ENCODE assay signal across 10 cellular contexts in genomic region chr16:66273644-66274334, GRCh38.
DNase-seq lines count a peak whose midpoint lies in the region; ATAC-seq, FAIRE-seq and TF ChIP-seq lines count a peak whose summit lies in the region.
"Had no signal": no experiment of that assay in that cellular context is flagged by ENCODE, and none has a peak within 500 bp of the region (broad histone marks: within the 10 kb centered on the region; RNA-seq: fewer than 3 reads in every experiment).

No MANE protein-coding gene starts in this region.

- H2BK5ac ChIP-seq in H9 (ENCODE audit: insufficient read length, low read length): no peak overlapping the region

- H3K14ac ChIP-seq in H9 (ENCODE audit: insufficient read depth, low read length): no peak overlapping the region

- no CpG with 5 or more reads among the region's 8 CpGs for WGBS in H9 (ENCODE audit: extremely low coverage, insufficient read length, low lambda C conversion rate)

- FAIRE-seq in astrocyte (lab: Jason Lieb, UNC): peak; percentile 34

- H3K18ac ChIP-seq in H9 (ENCODE audit: insufficient read length, low read depth, low read length): no peak overlapping the region

- no peak overlapping the region for H2BK12ac ChIP-seq in H9 (ENCODE audit: insufficient read length, low read depth, low read length)

- H3K27ac Mint-ChIP-seq in H9 (no peak overlapping the region), astrocyte (ENCODE audit: unreplicated experiment) (no peak overlapping the region)
- H3K27ac Mint-ChIP-seq: CD8-positive, alpha-beta T cell had no signal

- DNase-seq in AG08396 (ENCODE audit: low spot score): peak; percentile 37
- peak; percentile 55 for DNase-seq in H9
- DNase-seq in astrocyte (ENCODE audit: low read depth): no peak
- peak; percentile 65 for DNase-seq in islet precursor cell
- DNase-seq in cerebellar nuclear complex (lab: John Stamatoyannopoulos, UW): no peak
- no peak for DNase-seq in DMS79 (lab: John Stamatoyannopoulos, UW)
- DNase-seq in stimulated activated CD8-positive, alpha-beta memory T cell treated with anti-CD3 and anti-CD28 coated beads, Interleukin-4, amount 100 ng/mL, for 48 hours: no peak
- DNase-seq: glutamatergic neuron had no signal

- H4K91ac ChIP-seq in H9 (ENCODE audit: insufficient read length, low read depth, low read length): no peak overlapping the region

- no peak overlapping the region for H3K4ac ChIP-seq in H9 (ENCODE audit: low read depth, low read length)

- H3K79me1 ChIP-seq in H9 (ENCODE audit: insufficient read depth, low read depth, low read length, poor library complexity, severe bottlenecking): no peaks in the 10 kb centered on the region

- H3K79me2 ChIP-seq in H9 (ENCODE audit: insufficient read depth, low read length) (no peaks in the 10 kb centered on the region), astrocyte (ENCODE audit: insufficient read depth, low read length) (no peaks in the 10 kb centered on the region)

- ATAC-seq in GM18907 (IDR thresholded peaks at IDR 0.05; ENCODE audit: unreplicated experiment): no peak
- ATAC-seq: CD8-positive, alpha-beta T cell had no signal

- H3K4me3 ChIP-seq in astrocyte (ENCODE audit: insufficient read depth, low read depth, low read length): no peak overlapping the region

- no peak overlapping the region for H2BK20ac ChIP-seq in H9 (ENCODE audit: low read depth, low read length, poor library complexity, severe bottlenecking)

- H3K36me3 Mint-ChIP-seq in H9 (ENCODE audit: insufficient read depth in 1 of 3, low read depth in 3 of 3): peaks cover 0 to 8% (median 2%) of the 10 kb centered on the region in 3 experiments; a peak in 3 of 7 replicates
- H3K36me3 Mint-ChIP-seq in astrocyte (ENCODE audit: low read depth, unreplicated experiment): no peaks in the 10 kb centered on the region
- H3K36me3 Mint-ChIP-seq: CD8-positive, alpha-beta T cell had no signal

- H3K56ac ChIP-seq in H9 (ENCODE audit: insufficient read length, low read depth, low read length): no peak overlapping the region

- H3K27me3 ChIP-seq in H9 (ENCODE audit: insufficient read depth, low read length) (no peaks in the 10 kb centered on the region), astrocyte (ENCODE audit: insufficient read depth, low read length) (no peaks in the 10 kb centered on the region)

- peaks cover 21% of the 10 kb centered on the region for H3K27me3 Mint-ChIP-seq in H9 (ENCODE audit: low read depth)
- H3K27me3 Mint-ChIP-seq in astrocyte (ENCODE audit: low read depth, unreplicated experiment): peaks cover 30% of the 10 kb centered on the region

- TF ChIP-seq CTCF in H9 (conservative IDR thresholded peaks at IDR 0.05) (peak; percentile 59; the same call in 2 of the 3 replicates), astrocyte (IDR thresholded peaks at IDR 0.05; ENCODE audit: insufficient read depth, low read depth, low read length) (peak; percentile 31)

- peaks cover 3 to 9% of the 10 kb centered on the region in 2 experiments; a peak in 4 of 5 replicates for H3K9me3 Mint-ChIP-seq in H9
- peaks cover 7% of the 10 kb centered on the region for H3K9me3 Mint-ChIP-seq in astrocyte (ENCODE audit: unreplicated experiment)

- no peak overlapping the region for H3K4me2 ChIP-seq in H9 (ENCODE audit: insufficient read depth, insufficient read length, low read length)
- H3K4me2 ChIP-seq in astrocyte (ENCODE audit: low read length): no peak overlapping the region

- H4K20me1 ChIP-seq in H9 (ENCODE audit: control insufficient read depth, insufficient read depth, insufficient read length) (no peaks in the 10 kb centered on the region), astrocyte (ENCODE audit: insufficient read depth, low read length) (no peaks in the 10 kb centered on the region)

- no peaks in the 10 kb centered on the region for H3K36me3 ChIP-seq in astrocyte (ENCODE audit: insufficient read depth, low read length)

- no peak overlapping the region for H3K27ac ChIP-seq in H9 (ENCODE audit: insufficient read length, low read depth, low read length)
- H3K27ac ChIP-seq in astrocyte (ENCODE audit: low read depth, low read length): no peak overlapping the region

- no peak overlapping the region for H4K5ac ChIP-seq in H9 (ENCODE audit: insufficient read length, low read depth, low read length)

- H3K9ac ChIP-seq in H9 (ENCODE audit: extremely low read depth, insufficient read length, low read length) (no peak overlapping the region), astrocyte (ENCODE audit: low read length) (no peak overlapping the region)

- H3K4me1 ChIP-seq in H9 (ENCODE audit: insufficient read depth, low read length) (no peaks in the 10 kb centered on the region), astrocyte (ENCODE audit: insufficient read depth, low read length) (peaks cover 27% of the 10 kb centered on the region)

- no peak overlapping the region for H2AFZ ChIP-seq in H9 (ENCODE audit: low read length)
- H2AFZ ChIP-seq in astrocyte (ENCODE audit: low read depth, low read length): no peak overlapping the region

- no peak overlapping the region for H3K23ac ChIP-seq in H9 (ENCODE audit: insufficient read length, low read depth, low read length)

- no peak overlapping the region for H2BK15ac ChIP-seq in H9 (ENCODE audit: low read depth, low read length)

- no peaks in the 10 kb centered on the region for H3K23me2 ChIP-seq in H9 (ENCODE audit: insufficient read length, low read depth, low read length, poor library complexity, severe bottlenecking)

- no peak overlapping the region for H4K8ac ChIP-seq in H9 (replicated peaks; ENCODE audit: insufficient read length, low read depth, low read length)

- H3K9me3 ChIP-seq in H9 (ENCODE audit: control insufficient read depth, low read depth, low read length) (no peaks in the 10 kb centered on the region), astrocyte (ENCODE audit: insufficient read depth, low read depth, low read length) (no peaks in the 10 kb centered on the region)

- no peak overlapping the region for H2BK120ac ChIP-seq in H9 (ENCODE audit: low read depth, low read length, poor library complexity, severe bottlenecking)

- no peak overlapping the region for H3T11ph ChIP-seq in H9 (ENCODE audit: low read length)

- H3K4me3 Mint-ChIP-seq in H9 (no peak overlapping the region; a peak in 1 of 5 replicates), astrocyte (ENCODE audit: unreplicated experiment) (no peak overlapping the region)
- H3K4me3 Mint-ChIP-seq: CD8-positive, alpha-beta T cell had no signal

- no peak overlapping the region for H2AK5ac ChIP-seq in H9 (ENCODE audit: insufficient read length, low read length)

- H3K4me1 Mint-ChIP-seq in H9 (peaks cover 41 to 43% of the 10 kb centered on the region in 2 experiments), astrocyte (ENCODE audit: low read depth, unreplicated experiment) (peaks cover 5% of the 10 kb centered on the region)

Comparison
In these comparisons a context has a peak if more than half of its experiments do, and no peak if none do; other contexts are left out.
1. DNase-seq: peak in AG08396 (single experiment), H9 (single experiment) and islet precursor cell (single experiment); none in astrocyte (single experiment), cerebellar nuclear complex (0 of 2), DMS79 (single experiment) and stimulated activated CD8-positive, alpha-beta memory T cell treated with anti-CD3 and anti-CD28 coated beads, Interleukin-4, amount 100 ng/mL, for 48 hours (single experiment).